ENCODE assay signal across 8 cellular contexts in genomic region chrX:49071877-49072711, GRCh38. TPM values are rescaled to one million over a fixed set of nuclear protein-coding genes. Genes with fewer than 3 reads are reported as not detected.
DNase-seq lines count a peak whose midpoint lies in the region; ATAC-seq and TF ChIP-seq lines count a peak whose summit lies in the region.

No MANE protein-coding gene starts in this region.

- 41 to 49% (median 45%) methylated on average over 60 to 63 of the region's 63 CpGs for WGBS in ovary, 3 donors

- H3K9me3 Mint-ChIP-seq in CD4-positive, CD25-positive, alpha-beta regulatory T cell: no peaks in the 10 kb centered on the region
- H3K9me3 Mint-ChIP-seq in activated naive CD8-positive, alpha-beta T cell treated with anti-CD3 and anti-CD28 coated beads, Interleukin-2, amount 10 ng/mL, durations not matched to agents 7 days and 5 days: no peaks in the 10 kb centered on the region

- H3K27me3 Mint-ChIP-seq in CD4-positive, CD25-positive, alpha-beta regulatory T cell: no peaks in the 10 kb centered on the region
- H3K27me3 Mint-ChIP-seq in activated naive CD8-positive, alpha-beta T cell treated with anti-CD3 and anti-CD28 coated beads, Interleukin-2, amount 10 ng/mL, durations not matched to agents 7 days and 5 days: no peaks in the 10 kb centered on the region

- H3K4me3 Mint-ChIP-seq in CD4-positive, CD25-positive, alpha-beta regulatory T cell: peak overlapping the region in 3 of 4 donors; percentile 23 to 65 (median 59)
- peak overlapping the region; percentile 32 for H3K4me3 Mint-ChIP-seq in activated naive CD8-positive, alpha-beta T cell treated with anti-CD3 and anti-CD28 coated beads, Interleukin-2, amount 10 ng/mL, durations not matched to agents 7 days and 5 days

- H3K36me3 Mint-ChIP-seq in CD4-positive, CD25-positive, alpha-beta regulatory T cell: no peaks in the 10 kb centered on the region
- H3K36me3 Mint-ChIP-seq in activated naive CD8-positive, alpha-beta T cell treated with anti-CD3 and anti-CD28 coated beads, Interleukin-2, amount 10 ng/mL, durations not matched to agents 7 days and 5 days: peaks cover 4% of the 10 kb centered on the region

- no peak for TF ChIP-seq EP300 in ovary (IDR thresholded peaks at IDR 0.05)

- TF ChIP-seq POLR2A in ovary (IDR thresholded peaks at IDR 0.05): no peak

- no peak overlapping the region for H3K4me3 ChIP-seq in CD4-positive, CD25-positive, alpha-beta regulatory T cell (ENCODE audit: low read depth, low read length)
- H3K4me3 ChIP-seq in ovary: peak overlapping the region; percentile 49

- no peaks in the 10 kb centered on the region for H3K9me3 ChIP-seq in CD4-positive, CD25-positive, alpha-beta regulatory T cell (ENCODE audit: control insufficient read depth in 2 of 2, low read length in 2 of 2)
- H3K9me3 ChIP-seq in ovary: no peaks in the 10 kb centered on the region

- no peak overlapping the region for H3K27ac Mint-ChIP-seq in CD4-positive, CD25-positive, alpha-beta regulatory T cell
- H3K27ac Mint-ChIP-seq in activated naive CD8-positive, alpha-beta T cell treated with anti-CD3 and anti-CD28 coated beads, Interleukin-2, amount 10 ng/mL, durations not matched to agents 7 days and 5 days: peak overlapping the region; percentile 6

- no peak for ATAC-seq in CD4-positive, CD25-positive, alpha-beta regulatory T cell (ENCODE audit: low read depth in 2 of 2)
- no peak for ATAC-seq in activated naive CD8-positive, alpha-beta T cell treated with anti-CD3 and anti-CD28 coated beads, Interleukin-2, amount 10 ng/mL, durations not matched to agents 7 days and 5 days (ENCODE audit: low read depth)
- ATAC-seq in Right ventricle myocardium superior (ENCODE audit: poor library complexity): peak; percentile 70

- TF ChIP-seq CTCF in ovary (IDR thresholded peaks at IDR 0.05): no peak

- intact Hi-C loops in Right ventricle myocardium superior (cut with DNase I) (no loop called here), ovary (cut with DNase I) (no loop called here)

- H3K4me1 Mint-ChIP-seq in CD4-positive, CD25-positive, alpha-beta regulatory T cell: peaks cover 0 to 31% (median 8%) of the 10 kb centered on the region in 4 donors
- peaks cover 9% of the 10 kb centered on the region for H3K4me1 Mint-ChIP-seq in activated naive CD8-positive, alpha-beta T cell treated with anti-CD3 and anti-CD28 coated beads, Interleukin-2, amount 10 ng/mL, durations not matched to agents 7 days and 5 days

- H3K27me3 ChIP-seq in CD4-positive, CD25-positive, alpha-beta regulatory T cell (ENCODE audit: control insufficient read depth, insufficient read depth, low read length): no peaks in the 10 kb centered on the region
- no peaks in the 10 kb centered on the region for H3K27me3 ChIP-seq in ovary

- peaks cover 12% of the 10 kb centered on the region for H3K4me1 ChIP-seq in CD4-positive, CD25-positive, alpha-beta regulatory T cell (ENCODE audit: control insufficient read depth, insufficient read depth, low read length, poor library complexity, severe bottlenecking)
- no peaks in the 10 kb centered on the region for H3K4me1 ChIP-seq in ovary (ENCODE audit: insufficient read depth)

- DNase-seq in CD4-positive, CD25-positive, alpha-beta regulatory T cell: no peak
- DNase-seq in activated naive CD8-positive, alpha-beta T cell treated with anti-CD3 and anti-CD28 coated beads, Interleukin-2, amount 10 ng/mL, durations not matched to agents 7 days and 5 days: no peak
- DNase-seq in Right ventricle myocardium superior (peak; percentile 85), ovary (peak; percentile 76 to 87 (median 79)), NCI-H510A (lab: John Stamatoyannopoulos, UW) (no peak), mesenteric fat pad (ENCODE audit: low spot score) (no peak), DMS153 treated with DMSO at 0.1 percent for 48 hours (lab: John Stamatoyannopoulos, UW; ENCODE audit: unreplicated experiment) (no peak)
- no peak for DNase-seq in stimulated activated CD4-positive, alpha-beta T cell treated with anti-CD3 and anti-CD28 coated beads, Interleukin-15, amount 100 ng/mL, for 24 hours

- H3K27ac ChIP-seq in CD4-positive, CD25-positive, alpha-beta regulatory T cell (ENCODE audit: insufficient read depth, low read length, poor library complexity, severe bottlenecking): no peak overlapping the region
- H3K27ac ChIP-seq in ovary: peak overlapping the region; percentile 30 to 40

- H3K36me3 ChIP-seq in CD4-positive, CD25-positive, alpha-beta regulatory T cell (ENCODE audit: control insufficient read depth, insufficient read depth, low read length): peaks cover 7% of the 10 kb centered on the region
- no peaks in the 10 kb centered on the region for H3K36me3 ChIP-seq in ovary

- POLR2A ChIA-PET in activated naive CD8-positive, alpha-beta T cell treated with anti-CD3 and anti-CD28 coated beads, Interleukin-2, amount 10 ng/mL, durations not matched to agents 7 days and 5 days (lab: Charles Lee): no interaction called here

RNA-seq across cellular contexts. Expression of gene PRAF2, which starts 1.7 kb away (rescaled TPM):
- 20.4 TPM for total RNA-seq in CD4-positive, CD25-positive, alpha-beta regulatory T cell
- polyA plus RNA-seq in CD4-positive, CD25-positive, alpha-beta regulatory T cell: 10 to 100 TPM; 40.6 to 49.4 (median 44.0) TPM
- total RNA-seq in activated naive CD8-positive, alpha-beta T cell treated with anti-CD3 and anti-CD28 coated beads, Interleukin-2, amount 10 ng/mL, durations not matched to agents 7 days and 5 days: 10 to 100 TPM; 23.8 to 23.9 TPM
- total RNA-seq in Right ventricle myocardium superior (6.9 TPM), ovary (10 to 100 TPM; 14.4 to 54.0 (median 29.3) TPM), mesenteric fat pad (20.7 TPM)
- polyA plus RNA-seq in ovary: 10 to 100 TPM; 29.1 to 51.2 TPM

RNA-seq across cellular contexts. Expression of gene WDR45, which starts 7.6 kb away (rescaled TPM):
- 85.6 TPM for total RNA-seq in CD4-positive, CD25-positive, alpha-beta regulatory T cell
- 10 to 100 TPM; 62.8 to 72.1 (median 68.2) TPM for polyA plus RNA-seq in CD4-positive, CD25-positive, alpha-beta regulatory T cell
- 10 to 100 TPM; 53.4 to 55.1 TPM for total RNA-seq in activated naive CD8-positive, alpha-beta T cell treated with anti-CD3 and anti-CD28 coated beads, Interleukin-2, amount 10 ng/mL, durations not matched to agents 7 days and 5 days
- total RNA-seq in Right ventricle myocardium superior (79.0 TPM), ovary (10 to 100 TPM; 55.3 to 89.7 (median 76.5) TPM), mesenteric fat pad (73.4 TPM)
- 10 to 100 TPM; 56.1 to 80.4 TPM for polyA plus RNA-seq in ovary

RNA-seq across cellular contexts. Expression of gene CCDC120, which starts 13.3 kb away (rescaled TPM):
- total RNA-seq in CD4-positive, CD25-positive, alpha-beta regulatory T cell: 10.2 TPM
- under 1 TPM; 0.13 to 0.34 (median 0.30) TPM for polyA plus RNA-seq in CD4-positive, CD25-positive, alpha-beta regulatory T cell
- 1 to 10 TPM; 9.0 to 9.1 TPM for total RNA-seq in activated naive CD8-positive, alpha-beta T cell treated with anti-CD3 and anti-CD28 coated beads, Interleukin-2, amount 10 ng/mL, durations not matched to agents 7 days and 5 days
- total RNA-seq in Right ventricle myocardium superior: 1.2 TPM
- total RNA-seq in ovary: 10 to 100 TPM in 3 of 7 donors, 1 to 10 TPM in 4; 3.3 to 11.2 (median 9.9) TPM
- 1 to 10 TPM; 3.8 to 4.6 TPM for polyA plus RNA-seq in ovary
- total RNA-seq in mesenteric fat pad: 4.0 TPM

RNA-seq across cellular contexts. Expression of gene TFE3, which starts 28.9 kb away (rescaled TPM):
- 44.2 TPM for total RNA-seq in CD4-positive, CD25-positive, alpha-beta regulatory T cell
- polyA plus RNA-seq in CD4-positive, CD25-positive, alpha-beta regulatory T cell: 1 to 10 TPM; 3.4 to 5.1 (median 4.4) TPM
- 10 to 100 TPM; 26.1 to 29.0 TPM for total RNA-seq in activated naive CD8-positive, alpha-beta T cell treated with anti-CD3 and anti-CD28 coated beads, Interleukin-2, amount 10 ng/mL, durations not matched to agents 7 days and 5 days
- 19.3 TPM for total RNA-seq in Right ventricle myocardium superior
- total RNA-seq in ovary: 10 to 100 TPM; 44.8 to 69.4 (median 57.3) TPM
- polyA plus RNA-seq in ovary: 10 to 100 TPM; 42.1 to 49.2 TPM
- total RNA-seq in mesenteric fat pad: 103 TPM

RNA-seq across cellular contexts. Expression of gene GPKOW, which starts 51.4 kb away (rescaled TPM):
- total RNA-seq in CD4-positive, CD25-positive, alpha-beta regulatory T cell: 17.4 TPM
- polyA plus RNA-seq in CD4-positive, CD25-positive, alpha-beta regulatory T cell: 10 to 100 TPM; 34.9 to 43.0 (median 37.7) TPM
- total RNA-seq in activated naive CD8-positive, alpha-beta T cell treated with anti-CD3 and anti-CD28 coated beads, Interleukin-2, amount 10 ng/mL, durations not matched to agents 7 days and 5 days: 10 to 100 TPM; 27.5 to 27.6 TPM
- total RNA-seq in Right ventricle myocardium superior: 17.8 TPM
- 10 to 100 TPM; 17.2 to 25.5 (median 20.9) TPM for total RNA-seq in ovary
- polyA plus RNA-seq in ovary: 10 to 100 TPM; 13.7 to 18.3 TPM
- 18.2 TPM for total RNA-seq in mesenteric fat pad

Comparison
In these comparisons a context has a peak if more than half of its experiments do, and no peak if none do; other contexts are left out.
1. DNase-seq: peak in Right ventricle myocardium superior (single experiment) and ovary (5 of 5); none in CD4-positive, CD25-positive, alpha-beta regulatory T cell (0 of 3), activated naive CD8-positive, alpha-beta T cell treated with anti-CD3 and anti-CD28 coated beads, Interleukin-2, amount 10 ng/mL, durations not matched to agents 7 days and 5 days (single experiment), NCI-H510A (single experiment), stimulated activated CD4-positive, alpha-beta T cell treated with anti-CD3 and anti-CD28 coated beads, Interleukin-15, amount 100 ng/mL, for 24 hours (single experiment), mesenteric fat pad (single experiment) and DMS153 treated with DMSO at 0.1 percent for 48 hours (single experiment).